16 cellular contexts compared by ENCODE assay signal in the genomic region with DNA sequence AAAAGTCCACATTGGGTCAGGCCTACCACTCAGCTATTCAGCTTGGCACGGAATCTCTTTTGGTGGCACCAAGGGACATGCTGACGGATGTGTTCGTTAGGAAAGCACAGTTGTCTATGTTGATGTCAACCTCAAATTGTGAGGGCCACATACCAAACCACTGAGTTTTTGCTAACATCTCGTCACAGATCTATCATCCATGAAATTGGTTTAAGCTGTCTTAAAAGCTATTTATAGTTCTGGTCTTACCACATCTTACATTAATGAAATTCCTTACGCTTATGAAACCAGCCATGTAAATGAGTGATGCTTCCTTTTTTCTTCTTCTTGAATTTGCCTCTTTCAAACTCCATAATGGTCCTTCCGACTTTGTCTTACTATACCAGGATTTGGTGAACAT.
DNase-seq lines count a peak whose midpoint lies in the region; ATAC-seq and TF ChIP-seq lines count a peak whose summit lies in the region.
"Had no signal": no experiment of that assay in that cellular context is flagged by ENCODE, and none has a peak within 500 bp of the region (broad histone marks: within the 10 kb centered on the region; RNA-seq: fewer than 3 reads in every experiment).

No MANE protein-coding gene starts in this region.

- no peak for TF ChIP-seq EP300 in transverse colon (IDR thresholded peaks at IDR 0.05; ENCODE audit: low read depth)

- no peak for ATAC-seq in GM19328 (IDR thresholded peaks at IDR 0.05; ENCODE audit: unreplicated experiment)
- no peak for ATAC-seq in GM18502 (IDR thresholded peaks at IDR 0.05; ENCODE audit: poor library complexity, unreplicated experiment)
- no peak for ATAC-seq in HG03439 (IDR thresholded peaks at IDR 0.05; ENCODE audit: unreplicated experiment)
- ATAC-seq: activated CD8-positive, alpha-beta T cell treated with anti-CD3 and anti-CD28 coated beads for 36 hours; effector memory CD8-positive, alpha-beta T cell; Right ventricle myocardium inferior; stimulated activated effector memory CD8-positive, alpha-beta T cell treated with anti-CD3 and anti-CD28 coated beads, Interleukin-12 subunit alpha, Interleukin-12 subunit beta, amount 100 ng/mL, for 72 hours had no signal

- no peaks in the 10 kb centered on the region for H3K27me3 ChIP-seq in transverse colon
- H3K27me3 ChIP-seq: right atrium auricular region had no signal

- H3K4me3 ChIP-seq in transverse colon = no peak overlapping the region
- H3K4me3 ChIP-seq: right atrium auricular region had no signal

- peaks cover 12 to 32% (median 14%) of the 10 kb centered on the region in 4 donors for H3K4me1 ChIP-seq in transverse colon

- no peaks in the 10 kb centered on the region for H3K9me3 ChIP-seq in transverse colon
- H3K9me3 ChIP-seq: right atrium auricular region had no signal

- TF ChIP-seq POLR2A in transverse colon (IDR thresholded peaks at IDR 0.05) = no peak

- DNase-seq in EL = peak; percentile 38
- DNase-seq in NOMO-1 treated with dmso at 0.1 percent for 144 hours (lab: John Stamatoyannopoulos, UW; ENCODE audit: unreplicated experiment) = peak; percentile 55
- peak; percentile 77 for DNase-seq in epidermal melanocyte (ENCODE audit: insufficient read length, low spot score)
- peak; percentile 91 for DNase-seq in renal cortical epithelial cell (ENCODE audit: low read depth)
- DNase-seq in transverse colon = no peak
- DNase-seq: activated CD8-positive, alpha-beta T cell treated with anti-CD3 and anti-CD28 coated beads for 36 hours; effector memory CD8-positive, alpha-beta T cell; NCI-H187; NCI-H774; stimulated activated CD4-positive, alpha-beta T cell treated with anti-CD3 and anti-CD28 coated beads, Interleukin-4, amount 100 ng/mL, for 24 hours had no signal

- H3K27ac ChIP-seq in transverse colon = no peak overlapping the region
- H3K27ac ChIP-seq: right atrium auricular region had no signal

- in situ Hi-C loops in transverse colon (cut with MboI; ENCODE audit: low pct_ligation_motif_present in 1 of 4, low pct_unique_long_range_greater_than_20kb in 1 of 4, low sequenced_read_pairs in 3 of 4) = no loop called here

- H3K36me3 ChIP-seq in transverse colon = no peaks in the 10 kb centered on the region
- H3K36me3 ChIP-seq: right atrium auricular region had no signal

- 85 to 87% methylated on average over 6 of the region's 6 CpGs for WGBS in transverse colon (ENCODE audit: low coverage in 1 of 2), 2 donors

- no peak for TF ChIP-seq CTCF in transverse colon (IDR thresholded peaks at IDR 0.05)

- intact Hi-C loops in transverse colon (cut with DNase I; ENCODE audit: low total_unique reads) = no loop called here
